11 cellular contexts compared by ENCODE assay signal in the genomic region with DNA sequence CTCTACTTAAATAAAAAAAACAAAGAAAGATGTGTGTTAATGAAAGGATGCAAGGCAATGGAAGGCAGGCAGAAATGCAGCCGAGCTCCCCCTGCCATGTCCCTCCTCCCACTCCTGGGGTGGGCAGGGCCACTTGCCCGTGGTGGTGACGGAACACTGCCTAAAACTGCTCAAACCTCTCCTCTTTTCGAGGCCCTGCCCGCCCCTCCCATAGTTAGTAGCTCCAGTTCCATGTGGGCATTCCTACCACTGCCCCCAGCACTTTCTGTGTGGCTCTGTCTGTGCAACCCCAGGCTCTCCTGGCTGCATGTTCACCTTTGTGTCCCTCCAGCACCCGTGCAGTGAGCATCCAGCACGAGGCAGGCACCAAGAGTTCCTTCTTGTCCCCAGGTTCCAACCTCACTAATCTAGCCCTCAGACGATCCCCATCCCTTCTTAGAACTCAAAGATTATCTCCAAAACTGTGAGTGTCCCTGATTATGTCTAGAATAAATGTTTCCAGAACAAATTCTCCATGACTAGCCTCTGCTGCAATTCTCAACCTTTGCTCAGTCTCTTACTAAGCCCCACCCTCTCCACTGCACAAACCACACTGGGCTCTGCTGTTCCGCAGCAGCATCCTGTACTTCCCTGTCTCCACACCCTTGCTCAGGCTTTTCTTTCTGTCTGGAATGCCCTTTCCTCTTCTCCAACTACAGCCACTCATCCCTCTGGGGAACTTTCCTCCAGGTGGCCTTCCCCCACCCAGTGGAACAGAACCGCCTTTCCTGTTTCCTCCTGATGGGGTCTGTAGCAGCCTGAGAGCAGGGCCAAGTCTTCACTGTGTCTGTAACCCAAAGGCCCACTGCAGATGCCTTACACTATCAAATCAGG. TPM values are rescaled to one million over a fixed set of nuclear protein-coding genes. Genes with fewer than 3 reads are reported as not detected.
DNase-seq lines count a peak whose midpoint lies in the region; ATAC-seq and TF ChIP-seq lines count a peak whose summit lies in the region.
"Had no signal": no experiment of that assay in that cellular context is flagged by ENCODE, and none has a peak within 500 bp of the region (broad histone marks: within the 10 kb centered on the region; RNA-seq: fewer than 3 reads in every experiment).

No MANE protein-coding gene starts in this region.

- TF ChIP-seq CTCF in choroid plexus epithelial cell (conservative IDR thresholded peaks at IDR 0.05; ENCODE audit: low read depth, low read length), result no peak

- no peaks in the 10 kb centered on the region for H3K27me3 Mint-ChIP-seq in memory B cell

- peak; percentile 44 for DNase-seq in AG08395 (ENCODE audit: low spot score)
- DNase-seq in HuH-7 (ENCODE audit: low spot score), result peak; percentile 58
- DNase-seq in choroid plexus epithelial cell (ENCODE audit: low read depth), result peak; percentile 37
- DNase-seq in memory B cell (ENCODE audit: low spot score in 2 of 2), result no peak
- DNase-seq in NCI-H2196 (lab: John Stamatoyannopoulos, UW; ENCODE audit: unreplicated experiment), result no peak
- no peak for DNase-seq in GM19238 (ENCODE audit: insufficient read length, low spot score)
- DNase-seq in activated CD4-positive, alpha-beta T cell treated with anti-CD3 and anti-CD28 coated beads for 1 hour, result no peak
- DNase-seq in H4 (ENCODE audit: low spot score), result no peak
- DNase-seq: COR-L47; effector memory CD4-positive, alpha-beta T cell; NCI-H2171 had no signal

- H3K4me3 ChIP-seq in choroid plexus epithelial cell (ENCODE audit: low read depth, low read length), result no peak overlapping the region

- peak overlapping the region; percentile 18 for H3K27ac Mint-ChIP-seq in memory B cell

- H3K4me3 Mint-ChIP-seq in memory B cell, result no peak overlapping the region

- H3K36me3 Mint-ChIP-seq in memory B cell, result peaks cover 2% of the 10 kb centered on the region

- peaks cover 28% of the 10 kb centered on the region for H3K4me1 Mint-ChIP-seq in memory B cell

- no peak for ATAC-seq in memory B cell (ENCODE audit: low read depth)

- no peaks in the 10 kb centered on the region for H3K9me3 Mint-ChIP-seq in memory B cell

RNA-seq across cellular contexts. Expression of a gene that starts 32.6 kb away (rescaled TPM):
- not detected in 2 replicates for total RNA-seq in H4 (2014; rRNA removed; shearing (Covaris generic))

RNA-seq across cellular contexts. Expression of a gene that starts 45.9 kb away (rescaled TPM):
- total RNA-seq in H4 (2014; rRNA removed; shearing (Covaris generic)), result 6.0 and 6.8 TPM in 2 replicates

Comparison
In these comparisons a context has a peak if more than half of its experiments do, and no peak if none do; other contexts are left out.
1. DNase-seq: peak in AG08395 (single experiment), HuH-7 (single experiment) and choroid plexus epithelial cell (single experiment); none in memory B cell (0 of 2), NCI-H2196 (single experiment), GM19238 (single experiment), activated CD4-positive, alpha-beta T cell treated with anti-CD3 and anti-CD28 coated beads for 1 hour (single experiment) and H4 (single experiment).